24 cellular contexts compared by ENCODE assay signal in genomic region chr16:74288065-74288464, GRCh38.
"Had no signal": no experiment of that assay in that cellular context is flagged by ENCODE, and none has a peak within 500 bp of the region (broad histone marks: within the 10 kb centered on the region; RNA-seq: fewer than 3 reads in every experiment).

No MANE protein-coding gene starts in this region.

- H3K27ac ChIP-seq: colonic mucosa, coronary artery, dorsolateral prefrontal cortex, epithelial cell of prostate, esophagus muscularis mucosa, esophagus squamous epithelium, foreskin keratinocyte, gastrocnemius medialis, gastroesophageal sphincter, heart left ventricle, heart right ventricle had no signal

- ATAC-seq: effector memory CD8-positive, alpha-beta T cell; esophagus mucosa; foreskin keratinocyte; gastrocnemius medialis; gastroesophageal sphincter; heart left ventricle; heart right ventricle had no signal

- H3K9me3 ChIP-seq: colonic mucosa, gastrocnemius medialis had no signal

- H3K36me3 ChIP-seq: colonic mucosa, esophagus squamous epithelium, gastrocnemius medialis, gastroesophageal sphincter, heart left ventricle had no signal

- DNase-seq: colonic mucosa; cortex of kidney; dermis blood vessel endothelial cell; dorsolateral prefrontal cortex; effector CD4-positive, alpha-beta T cell; effector CD8-positive, alpha-beta T cell; effector memory CD4-positive, alpha-beta T cell; effector memory CD8-positive, alpha-beta T cell; endodermal cell; erythroblast; esophagus squamous epithelium; foreskin fibroblast; foreskin keratinocyte; foreskin melanocyte; gastrocnemius medialis; glutamatergic neuron; head of caudate nucleus; heart left ventricle; heart right ventricle had no signal

- H3K4me3 ChIP-seq: colonic mucosa, coronary artery, dorsolateral prefrontal cortex, esophagus muscularis mucosa, esophagus squamous epithelium, gastrocnemius medialis, gastroesophageal sphincter, heart left ventricle, heart right ventricle had no signal

- H3K4me1 ChIP-seq: colonic mucosa, esophagus muscularis mucosa, gastrocnemius medialis, gastroesophageal sphincter, heart left ventricle, heart right ventricle had no signal
